Comparison of ENCODE assay signal across 20 cellular contexts in the genomic region with DNA sequence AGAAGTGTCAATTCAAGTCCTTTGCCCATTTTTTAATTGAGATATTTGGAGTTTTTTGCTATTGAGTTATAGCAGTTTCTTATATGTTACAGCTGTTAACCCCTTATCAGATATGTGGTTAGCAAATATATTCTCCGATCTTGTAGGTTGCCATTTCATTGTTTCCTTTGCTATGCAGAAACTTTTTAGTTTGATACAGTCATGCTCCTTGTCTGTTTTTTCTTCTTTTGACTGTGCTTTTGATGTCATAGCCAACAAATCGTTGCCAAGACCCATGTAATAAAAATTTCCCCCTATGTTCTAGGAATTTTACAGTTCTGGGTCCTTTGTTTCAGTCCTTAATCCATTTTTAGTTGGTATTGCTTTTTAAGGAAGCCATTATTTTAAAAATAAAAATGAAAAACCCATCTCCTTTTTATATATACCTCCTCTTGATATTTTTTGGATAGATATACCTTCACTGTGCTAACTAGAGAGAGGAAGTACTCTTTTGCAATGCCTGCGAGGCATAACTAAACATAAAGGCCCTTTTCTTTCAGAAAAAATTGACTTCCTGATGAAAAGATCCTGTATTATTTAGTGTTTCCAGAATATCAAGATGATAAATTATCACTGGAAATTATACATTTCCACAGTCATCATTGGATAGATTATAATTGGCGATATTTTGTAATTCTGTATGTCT.
DNase-seq lines count a peak whose midpoint lies in the region; ATAC-seq and TF ChIP-seq lines count a peak whose summit lies in the region.
"Had no signal": no experiment of that assay in that cellular context is flagged by ENCODE, and none has a peak within 500 bp of the region (broad histone marks: within the 10 kb centered on the region; RNA-seq: fewer than 3 reads in every experiment).

No MANE protein-coding gene starts in this region.

- H3K4me1 ChIP-seq in A673 (ENCODE audit: insufficient read depth, low read length, poor library complexity, severe bottlenecking) (peaks cover 17% of the 10 kb centered on the region), DOHH2 (ENCODE audit: control insufficient read depth, low read length) (peaks cover 88% of the 10 kb centered on the region)
- H3K4me1 ChIP-seq: gastrocnemius medialis had no signal

- TF ChIP-seq CTCF in A673 (conservative IDR thresholded peaks at IDR 0.05; ENCODE audit: low read depth, low read length): no peak
- no peak for TF ChIP-seq CTCF in DOHH2 (IDR thresholded peaks at IDR 0.05; ENCODE audit: low read depth, low read length, poor library complexity, severe bottlenecking)

- BruUV-seq in A673 (replicated peaks; lab: Mats Ljungman, UMichigan): no TSS peak

- H3K36me3 Mint-ChIP-seq in activated naive CD8-positive, alpha-beta T cell treated with anti-CD3 and anti-CD28 coated beads, Interleukin-2, amount 10 ng/mL, durations not matched to agents 7 days and 5 days: peaks cover 10% of the 10 kb centered on the region
- H3K36me3 Mint-ChIP-seq: CD14-positive monocyte had no signal

- H3F3A ChIP-seq in DOHH2 (ENCODE audit: control insufficient read depth, insufficient read depth): peaks cover 5% of the 10 kb centered on the region

- H3K4me3 Mint-ChIP-seq in activated naive CD8-positive, alpha-beta T cell treated with anti-CD3 and anti-CD28 coated beads, Interleukin-2, amount 10 ng/mL, durations not matched to agents 7 days and 5 days: peak overlapping the region; percentile 7
- H3K4me3 Mint-ChIP-seq: brain, CD14-positive monocyte had no signal

- H3K9me3 Mint-ChIP-seq in activated naive CD8-positive, alpha-beta T cell treated with anti-CD3 and anti-CD28 coated beads, Interleukin-2, amount 10 ng/mL, durations not matched to agents 7 days and 5 days: no peaks in the 10 kb centered on the region

- H3K4me1 Mint-ChIP-seq in activated naive CD8-positive, alpha-beta T cell treated with anti-CD3 and anti-CD28 coated beads, Interleukin-2, amount 10 ng/mL, durations not matched to agents 7 days and 5 days: peaks cover 28% of the 10 kb centered on the region
- H3K4me1 Mint-ChIP-seq: brain had no signal

- POLR2A ChIA-PET in A673 (lab: Charles Lee; ENCODE audit: low non-redundant PET): no interaction called here
- POLR2A ChIA-PET in activated naive CD8-positive, alpha-beta T cell treated with anti-CD3 and anti-CD28 coated beads, Interleukin-2, amount 10 ng/mL, durations not matched to agents 7 days and 5 days (lab: Charles Lee): no interaction called here

- no peaks in the 10 kb centered on the region for H3K36me3 ChIP-seq in A673 (ENCODE audit: insufficient read depth, low read length, poor library complexity, severe bottlenecking)
- peaks cover 21% of the 10 kb centered on the region for H3K36me3 ChIP-seq in DOHH2 (ENCODE audit: control insufficient read depth, low read length)
- H3K36me3 ChIP-seq: gastrocnemius medialis had no signal

- intact Hi-C loops in A673 (cut with micrococcal nuclease; ENCODE audit: unreplicated experiment): no loop called here

- H3K27me3 ChIP-seq in A673 (replicated peaks; ENCODE audit: insufficient read depth, low read depth, low read length, poor library complexity): no peaks in the 10 kb centered on the region
- no peaks in the 10 kb centered on the region for H3K27me3 ChIP-seq in DOHH2 (ENCODE audit: control insufficient read depth, low read length)
- H3K27me3 ChIP-seq: gastrocnemius medialis had no signal

- no peaks in the 10 kb centered on the region for H3K9me3 ChIP-seq in A673 (ENCODE audit: low read depth, low read length, poor library complexity, severe bottlenecking)
- peaks cover 6% of the 10 kb centered on the region; the same call in 1 of the 2 replicates for H3K9me3 ChIP-seq in DOHH2 (ENCODE audit: control insufficient read depth, insufficient read depth, low read length)
- H3K9me3 ChIP-seq: gastrocnemius medialis had no signal

- DNase-seq in A673 (ENCODE audit: low spot score) (peak; percentile 12), RPMI7951 (ENCODE audit: low read depth) (peak; percentile 16), T1000 (lab: John Stamatoyannopoulos, UW) (no peak), activated gamma-delta T cell (lab: John Stamatoyannopoulos, UW) (no peak)
- no peak for DNase-seq in activated naive CD8-positive, alpha-beta T cell treated with anti-CD3 and anti-CD28 coated beads, Interleukin-2, amount 10 ng/mL, durations not matched to agents 7 days and 5 days
- DNase-seq: activated CD4-positive, alpha-beta T cell treated with anti-CD3 and anti-CD28 coated beads for 1 hour; effector CD4-positive, alpha-beta T cell; gastrocnemius medialis; mucosa of descending colon; NCI-H1048; NCI-H187 treated with DMSO at 0.1 percent for 48 hours; NCI-H2227 treated with DMSO at 0.1 percent for 48 hours; NCI-H82; T-helper 9 cell had no signal

- H3K4me3 ChIP-seq in A673 (ENCODE audit: low read depth, low read length, poor library complexity, severe bottlenecking) (no peak overlapping the region), DOHH2 (ENCODE audit: low read length) (peak overlapping the region; percentile 38)
- H3K4me3 ChIP-seq: gastrocnemius medialis, mucosa of descending colon had no signal

- no peaks in the 10 kb centered on the region for H4K20me1 ChIP-seq in DOHH2 (ENCODE audit: control insufficient read depth, insufficient read depth, low read depth, low read length)

- no peak overlapping the region for H3K27ac Mint-ChIP-seq in activated naive CD8-positive, alpha-beta T cell treated with anti-CD3 and anti-CD28 coated beads, Interleukin-2, amount 10 ng/mL, durations not matched to agents 7 days and 5 days
- H3K27ac Mint-ChIP-seq: brain, CD14-positive monocyte, progenitor cell of endocrine pancreas had no signal

- H3K27me3 Mint-ChIP-seq in activated naive CD8-positive, alpha-beta T cell treated with anti-CD3 and anti-CD28 coated beads, Interleukin-2, amount 10 ng/mL, durations not matched to agents 7 days and 5 days: no peaks in the 10 kb centered on the region
- H3K27me3 Mint-ChIP-seq: brain, progenitor cell of endocrine pancreas had no signal

- H3K27ac ChIP-seq in A673 (ENCODE audit: low read depth, low read length, poor library complexity, severe bottlenecking) (no peak overlapping the region), DOHH2 (ENCODE audit: low read depth, low read length) (peak overlapping the region; percentile 69)
- H3K27ac ChIP-seq: gastrocnemius medialis had no signal

- H3K9me2 ChIP-seq in DOHH2 (replicated peaks; ENCODE audit: control insufficient read depth, low read length): no peaks in the 10 kb centered on the region

- ATAC-seq in activated naive CD8-positive, alpha-beta T cell treated with anti-CD3 and anti-CD28 coated beads, Interleukin-2, amount 10 ng/mL, durations not matched to agents 7 days and 5 days (ENCODE audit: low read depth): no peak
- no peak for ATAC-seq in GM21619 (IDR thresholded peaks at IDR 0.05; ENCODE audit: unreplicated experiment)
- ATAC-seq: gastrocnemius medialis, mucosa of descending colon, Panc1 had no signal

- peak overlapping the region; percentile 68 for H3K4me2 ChIP-seq in DOHH2 (ENCODE audit: low read length)

- H3K79me2 ChIP-seq in DOHH2 (ENCODE audit: control insufficient read depth, low read length): peaks cover 97% of the 10 kb centered on the region

- CTCF ChIA-PET in A673 (lab: Charles Lee): no interaction called here

Comparison
In these comparisons a context has a peak if more than half of its experiments do, and no peak if none do; other contexts are left out.
1. DNase-seq: peak in A673 (single experiment) and RPMI7951 (single experiment); none in activated naive CD8-positive, alpha-beta T cell treated with anti-CD3 and anti-CD28 coated beads, Interleukin-2, amount 10 ng/mL, durations not matched to agents 7 days and 5 days (single experiment), T1000 (single experiment) and activated gamma-delta T cell (single experiment).